Comparison of ENCODE assay signal across 20 cellular contexts in the genomic region with DNA sequence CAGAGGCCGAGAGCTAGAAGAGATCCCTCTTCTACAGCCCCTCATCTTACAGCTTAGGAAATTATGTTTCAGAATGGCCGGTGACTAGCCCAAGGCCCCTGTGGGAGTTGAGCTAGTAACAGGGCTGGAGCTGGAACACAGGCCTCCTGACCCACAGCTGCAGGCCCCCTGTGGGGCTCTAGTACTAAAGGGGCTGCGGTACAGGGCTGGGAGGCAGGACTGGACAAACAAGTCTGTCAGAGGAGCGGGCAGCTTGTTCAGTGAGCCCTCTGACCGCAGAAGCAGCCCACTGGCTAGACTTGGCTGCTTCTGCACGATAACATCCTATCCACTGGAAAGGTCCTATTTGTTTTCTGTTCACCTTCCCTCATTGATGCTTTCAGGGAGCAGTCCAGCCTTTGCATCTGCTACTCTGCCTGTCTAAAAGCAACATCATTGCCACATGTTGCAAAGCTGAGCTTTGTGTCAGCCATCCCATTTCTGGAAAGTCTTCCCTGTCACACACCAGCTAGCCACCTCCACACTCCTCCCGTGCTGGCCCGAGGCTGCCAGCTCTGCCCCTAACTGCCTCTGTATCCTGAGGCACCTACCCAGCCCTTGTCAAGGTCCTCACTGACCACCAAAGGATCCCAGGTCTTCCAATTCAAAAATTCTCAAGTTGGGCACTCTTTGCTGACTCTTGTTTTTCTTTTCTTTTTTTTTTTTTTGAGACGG. TPM values are rescaled to one million over a fixed set of nuclear protein-coding genes. Genes with fewer than 3 reads are reported as not detected.
A peak's percentile ranks its signal among the peaks of the same experiment; 100 is the strongest.
DNase-seq lines count a peak whose midpoint lies in the region; ATAC-seq, FAIRE-seq and TF ChIP-seq lines count a peak whose summit lies in the region.
"Had no signal": no experiment of that assay in that cellular context is flagged by ENCODE, and none has a peak within 500 bp of the region (broad histone marks: within the 10 kb centered on the region; RNA-seq: fewer than 3 reads in every experiment).

No MANE protein-coding gene starts in this region.

- no peaks in the 10 kb centered on the region for H3K9me2 ChIP-seq in neural cell (ENCODE audit: insufficient read depth, low read length)

- no peaks in the 10 kb centered on the region for H3K9me3 ChIP-seq in neural cell (ENCODE audit: low read length)

- TF ChIP-seq CTCF in foreskin keratinocyte (conservative IDR thresholded peaks at IDR 0.05) = no peak
- no peak for TF ChIP-seq CTCF in neural cell (IDR thresholded peaks at IDR 0.05; ENCODE audit: poor library complexity, severe bottlenecking)

- CTCF ChIA-PET in activated CD4-positive, alpha-beta memory T cell treated with anti-CD3 and anti-CD28 coated beads for 36 hours (lab: Charles Lee) = interaction anchor here (0.7 to 1.1 kb wide), 2 partner anchors 30 to 430 kb away, joined by 4 read pairs; no protein-coding TSS in a partner anchor
- CTCF ChIA-PET in activated CD4-positive, alpha-beta memory T cell treated with anti-CD3 and anti-CD28 coated beads, Interleukin-2, amount 10 ng/mL, durations not matched to agents 7 days and 5 days (lab: Charles Lee) = interaction anchor here (1.0 kb wide), 1 partner anchor 31 kb away, joined by 4 read pairs; no protein-coding TSS in a partner anchor

- H3K4me1 ChIP-seq in foreskin keratinocyte = no peaks in the 10 kb centered on the region

- no peak overlapping the region for H3K4me3 ChIP-seq in neural cell (ENCODE audit: low read length)
- H3K4me3 ChIP-seq: GM12878, GM23338 had no signal

- H3K79me2 ChIP-seq in neural cell (replicated peaks; ENCODE audit: insufficient read depth, low read length) = no peaks in the 10 kb centered on the region

- DNase-seq in activated CD4-positive, alpha-beta memory T cell treated with anti-CD3 and anti-CD28 coated beads for 36 hours = no peak
- no peak for DNase-seq in activated CD4-positive, alpha-beta memory T cell treated with anti-CD3 and anti-CD28 coated beads, Interleukin-2, amount 10 ng/mL, durations not matched to agents 7 days and 5 days
- DNase-seq in GM12891 (ENCODE audit: insufficient read length, low spot score) = no peak
- no peak for DNase-seq in foreskin keratinocyte
- DNase-seq in NCI-H128 (lab: John Stamatoyannopoulos, UW; ENCODE audit: unreplicated experiment) = no peak
- no peak for DNase-seq in NCI-H748 (lab: John Stamatoyannopoulos, UW; ENCODE audit: unreplicated experiment)
- DNase-seq in NAMALWA (ENCODE audit: low spot score) = no peak
- DNase-seq: C1 segment of cervical spinal cord, GDM1, NCI-H1417 treated with DMSO at 0.1 percent for 48 hours, NCI-H2029, NCI-H82, PC-3 had no signal

- no peak overlapping the region for H2AFZ ChIP-seq in neural cell (ENCODE audit: low read depth, low read length)
- H2AFZ ChIP-seq: GM23338 had no signal

- peak; percentile 14 for ATAC-seq in foreskin keratinocyte
- ATAC-seq: GM12878, GM23338, PC-3 had no signal

- peak overlapping the region; percentile 38 for H3K27ac Mint-ChIP-seq in activated CD4-positive, alpha-beta memory T cell treated with anti-CD3 and anti-CD28 coated beads for 36 hours
- no peak overlapping the region for H3K27ac Mint-ChIP-seq in activated CD4-positive, alpha-beta memory T cell treated with anti-CD3 and anti-CD28 coated beads, Interleukin-2, amount 10 ng/mL, durations not matched to agents 7 days and 5 days
- H3K27ac Mint-ChIP-seq: GM23338 had no signal

- no peak for TF ChIP-seq EP300 in neural cell (conservative IDR thresholded peaks at IDR 0.05; ENCODE audit: poor library complexity, severe bottlenecking)

- TF ChIP-seq POLR2A in GM12891 (IDR thresholded peaks at IDR 0.05; ENCODE audit: low read depth, low read length) = no peak

- H3K9ac ChIP-seq in neural cell (ENCODE audit: low read length) = no peak overlapping the region

- no peaks in the 10 kb centered on the region for H3K27me3 Mint-ChIP-seq in activated CD4-positive, alpha-beta memory T cell treated with anti-CD3 and anti-CD28 coated beads for 36 hours
- no peaks in the 10 kb centered on the region for H3K27me3 Mint-ChIP-seq in activated CD4-positive, alpha-beta memory T cell treated with anti-CD3 and anti-CD28 coated beads, Interleukin-2, amount 10 ng/mL, durations not matched to agents 7 days and 5 days

- H3K27me3 ChIP-seq in foreskin keratinocyte (no peaks in the 10 kb centered on the region), neural cell (ENCODE audit: insufficient read depth, low read depth, low read length) (no peaks in the 10 kb centered on the region)

- no peaks in the 10 kb centered on the region for H3F3A ChIP-seq in neural cell (ENCODE audit: insufficient read depth, low read length, poor library complexity, severe bottlenecking)

- no peaks in the 10 kb centered on the region for H3K9me3 Mint-ChIP-seq in activated CD4-positive, alpha-beta memory T cell treated with anti-CD3 and anti-CD28 coated beads for 36 hours
- no peaks in the 10 kb centered on the region for H3K9me3 Mint-ChIP-seq in activated CD4-positive, alpha-beta memory T cell treated with anti-CD3 and anti-CD28 coated beads, Interleukin-2, amount 10 ng/mL, durations not matched to agents 7 days and 5 days
- H3K9me3 Mint-ChIP-seq: GM23338 had no signal

- H3K36me3 Mint-ChIP-seq in activated CD4-positive, alpha-beta memory T cell treated with anti-CD3 and anti-CD28 coated beads for 36 hours = peaks cover 47% of the 10 kb centered on the region
- H3K36me3 Mint-ChIP-seq in activated CD4-positive, alpha-beta memory T cell treated with anti-CD3 and anti-CD28 coated beads, Interleukin-2, amount 10 ng/mL, durations not matched to agents 7 days and 5 days (ENCODE audit: low read depth) = peaks cover 64% of the 10 kb centered on the region

- no peak overlapping the region for H3K4me2 ChIP-seq in neural cell (ENCODE audit: low read length)
- H3K4me2 ChIP-seq: GM23338 had no signal

- no peak for TF ChIP-seq RAD21 in neural cell (conservative IDR thresholded peaks at IDR 0.05)

- intact Hi-C loops in activated CD4-positive, alpha-beta memory T cell treated with anti-CD3 and anti-CD28 coated beads for 36 hours (cut with micrococcal nuclease) = no loop called here

- peaks cover 8% of the 10 kb centered on the region for H3K4me1 Mint-ChIP-seq in activated CD4-positive, alpha-beta memory T cell treated with anti-CD3 and anti-CD28 coated beads for 36 hours (ENCODE audit: low read depth)
- peaks cover 16% of the 10 kb centered on the region for H3K4me1 Mint-ChIP-seq in activated CD4-positive, alpha-beta memory T cell treated with anti-CD3 and anti-CD28 coated beads, Interleukin-2, amount 10 ng/mL, durations not matched to agents 7 days and 5 days
- H3K4me1 Mint-ChIP-seq: GM23338 had no signal

- no peak overlapping the region for H3K4me3 Mint-ChIP-seq in activated CD4-positive, alpha-beta memory T cell treated with anti-CD3 and anti-CD28 coated beads for 36 hours
- no peak overlapping the region for H3K4me3 Mint-ChIP-seq in activated CD4-positive, alpha-beta memory T cell treated with anti-CD3 and anti-CD28 coated beads, Interleukin-2, amount 10 ng/mL, durations not matched to agents 7 days and 5 days
- H3K4me3 Mint-ChIP-seq: GM23338 had no signal

- H4K20me1 ChIP-seq in neural cell (ENCODE audit: insufficient read depth) = no peaks in the 10 kb centered on the region

- no peak for FAIRE-seq in GM12891 (lab: Jason Lieb, UNC)
- FAIRE-seq: GM12878, GM18507, HTR-8/SVneo had no signal

- peaks cover 21% of the 10 kb centered on the region for H3K36me3 ChIP-seq in neural cell (ENCODE audit: insufficient read depth, low read length)

- no peak overlapping the region for H3K27ac ChIP-seq in foreskin keratinocyte
- H3K27ac ChIP-seq in neural cell (ENCODE audit: low read length) = no peak overlapping the region
- H3K27ac ChIP-seq: HL-60, RWPE1 had no signal

- POLR2A ChIA-PET in activated CD4-positive, alpha-beta memory T cell treated with anti-CD3 and anti-CD28 coated beads for 36 hours (lab: Charles Lee) = interaction anchor here (0.8 to 1.7 kb wide), 4 partner anchors 9 to 117 kb away, joined by 3 to 6 read pairs (median 4); partner anchors contain the start of gene PSMC1
- POLR2A ChIA-PET in activated CD4-positive, alpha-beta memory T cell treated with anti-CD3 and anti-CD28 coated beads, Interleukin-2, amount 10 ng/mL, durations not matched to agents 7 days and 5 days (lab: Charles Lee) = interaction anchor here (1.0 to 4.0 kb wide), 2 partner anchors 10 to 15 kb away, joined by 3 to 32 read pairs; partner anchors contain the start of gene PSMC1

TF ChIP-seq in GM12891, 5 proteins besides CTCF, POLR2A, EP300 and RAD21:
- TF ChIP-seq TAF1 (IDR thresholded peaks at IDR 0.05; ENCODE audit: low read depth, low read length) = no peak
- TF ChIP-seq POLR2AphosphoS5 (IDR thresholded peaks at IDR 0.05; ENCODE audit: low read depth, low read length) = 0 out of 2 replicates have a peak, but pooled peaks have one; percentile 18
- no peak for TF ChIP-seq PAX5 (IDR thresholded peaks at IDR 0.05; ENCODE audit: insufficient read depth, low read length, severe bottlenecking)
- TF ChIP-seq POU2F2 (IDR thresholded peaks at IDR 0.05; ENCODE audit: low read depth, low read length) = no peak
- TF ChIP-seq SPI1 (IDR thresholded peaks at IDR 0.05; ENCODE audit: low read depth, low read length) = no peak

TF ChIP-seq in neural cell, 6 proteins besides CTCF, POLR2A, EP300 and RAD21:
- no peak for TF ChIP-seq MXI1 (conservative IDR thresholded peaks at IDR 0.05; ENCODE audit: poor library complexity, severe bottlenecking)
- peak; percentile 10 for TF ChIP-seq POLR2AphosphoS5 (IDR thresholded peaks at IDR 0.05)

RNA-seq across cellular contexts. Expression of gene PSMC1, which starts 10.2 kb away (rescaled TPM):
- total RNA-seq in activated CD4-positive, alpha-beta memory T cell treated with anti-CD3 and anti-CD28 coated beads for 36 hours = 100 to 1,000 TPM; 107 to 108 TPM
- total RNA-seq in activated CD4-positive, alpha-beta memory T cell treated with anti-CD3 and anti-CD28 coated beads, Interleukin-2, amount 10 ng/mL, durations not matched to agents 7 days and 5 days = 10 to 100 TPM; 85.6 to 85.9 TPM
- 136 TPM for polyA plus RNA-seq in GM12891 (2012; ENCODE audit: low read depth, missing spikeins)
- total RNA-seq in foreskin keratinocyte = 224 and 235 TPM in 2 replicates
- polyA plus RNA-seq in foreskin keratinocyte (183 and 208 TPM in 2 replicates), neural cell (255 and 287 TPM in 2 replicates)
- 156 and 201 TPM in 2 replicates for polyA minus RNA-seq in neural cell
